ENCODE assay signal across 12 cellular contexts in genomic region chr17:74759941-74760340, GRCh38. TPM values are rescaled to one million over a fixed set of nuclear protein-coding genes. Genes with fewer than 3 reads are reported as not detected.
A peak's percentile ranks its signal among the peaks of the same experiment; 100 is the strongest.
DNase-seq lines count a peak whose midpoint lies in the region; ATAC-seq, FAIRE-seq and TF ChIP-seq lines count a peak whose summit lies in the region.
"Had no signal": no experiment of that assay in that cellular context is flagged by ENCODE, and none has a peak within 500 bp of the region (broad histone marks: within the 10 kb centered on the region; RNA-seq: fewer than 3 reads in every experiment).

No MANE protein-coding gene starts in this region.

- peak overlapping the region; percentile 99 for H3K27ac ChIP-seq in VCaP
- H3K27ac ChIP-seq in stomach = peak overlapping the region; percentile 60 to 75 (median 69)

- no peak for DNase-seq in activated CD4-positive, alpha-beta T cell treated with anti-CD3 and anti-CD28 coated beads, Interleukin-2, amount 10 ng/mL, durations not matched to agents 7 days and 5 days
- DNase-seq in activated CD4-positive, alpha-beta T cell treated with anti-CD3 and anti-CD28 coated beads, Interleukin-2, amount 50 U/mL, for 4 hours = no peak
- DNase-seq in stomach = peak; percentile 83
- no peak for DNase-seq in GM12892 (ENCODE audit: insufficient read length)
- no peak for DNase-seq in urothelium cell line (ENCODE audit: low spot score)

- H3K9me3 ChIP-seq in iPS-18c (ENCODE audit: control insufficient read depth, insufficient read depth, low read length) = no peaks in the 10 kb centered on the region
- no peaks in the 10 kb centered on the region for H3K9me3 ChIP-seq in stomach

- intact Hi-C loops in stomach (cut with DNase I; ENCODE audit: low total_unique reads) = no loop called here

- H3K4me3 ChIP-seq in iPS-18c (ENCODE audit: insufficient read depth, low read depth, low read length) (0 out of 2 replicates have a peak overlapping the region, but pooled peaks have one; percentile 20), stomach (peak overlapping the region in 1 of 4 donors; percentile 7)
- H3K4me3 ChIP-seq: coronary artery had no signal

- TF ChIP-seq EP300 in stomach (IDR thresholded peaks at IDR 0.05) = no peak

- WGBS in stomach, 5 donors = 29 to 46% (median 38%) methylated on average over 7 to 10 of the region's 10 CpGs

- peaks cover 70 to 87% (median 77%) of the 10 kb centered on the region in 4 donors for H3K4me1 ChIP-seq in stomach

- peaks cover 0 to 18% (median 13%) of the 10 kb centered on the region in 4 donors for H3K36me3 ChIP-seq in stomach

- no peak for ATAC-seq in GM18868 (IDR thresholded peaks at IDR 0.05; ENCODE audit: unreplicated experiment)

- peak overlapping the region; percentile 71 for H3K4me3 Mint-ChIP-seq in activated CD4-positive, alpha-beta T cell treated with anti-CD3 and anti-CD28 coated beads, Interleukin-2, amount 10 ng/mL, durations not matched to agents 7 days and 5 days

- H3K27ac Mint-ChIP-seq in activated CD4-positive, alpha-beta T cell treated with anti-CD3 and anti-CD28 coated beads, Interleukin-2, amount 10 ng/mL, durations not matched to agents 7 days and 5 days = peak overlapping the region; percentile 80

- H3K27me3 Mint-ChIP-seq in activated CD4-positive, alpha-beta T cell treated with anti-CD3 and anti-CD28 coated beads, Interleukin-2, amount 10 ng/mL, durations not matched to agents 7 days and 5 days = no peaks in the 10 kb centered on the region
- H3K27me3 Mint-ChIP-seq: IgD-negative memory B cell had no signal

- H3K9me3 Mint-ChIP-seq in activated CD4-positive, alpha-beta T cell treated with anti-CD3 and anti-CD28 coated beads, Interleukin-2, amount 10 ng/mL, durations not matched to agents 7 days and 5 days = no peaks in the 10 kb centered on the region
- H3K9me3 Mint-ChIP-seq: IgD-negative memory B cell had no signal

- no peak for TF ChIP-seq POLR2A in stomach (IDR thresholded peaks at IDR 0.05)
- TF ChIP-seq POLR2A in GM12892 (IDR thresholded peaks at IDR 0.05; ENCODE audit: low read depth, low read length) = no peak

- TF ChIP-seq CTCF in VCaP (conservative IDR thresholded peaks at IDR 0.05) = no peak
- TF ChIP-seq CTCF in stomach (IDR thresholded peaks at IDR 0.05) = no peak

- POLR2A ChIA-PET in activated CD4-positive, alpha-beta T cell treated with anti-CD3 and anti-CD28 coated beads, Interleukin-2, amount 10 ng/mL, durations not matched to agents 7 days and 5 days (lab: Charles Lee) = no interaction called here

- FAIRE-seq in GM12892 (lab: Jason Lieb, UNC) = no peak
- FAIRE-seq in urothelium cell line (lab: Jason Lieb, UNC) = no peak

- CTCF ChIA-PET in activated CD4-positive, alpha-beta T cell treated with anti-CD3 and anti-CD28 coated beads, Interleukin-2, amount 10 ng/mL, durations not matched to agents 7 days and 5 days (lab: Charles Lee) = interaction anchor here (0.7 to 5.1 kb wide), 12 partner anchors 10 to 193 kb away, joined by 3 to 38 read pairs (median 10); partner anchors contain the start of genes NAT9 and NHERF1

- H3K27me3 ChIP-seq in stomach = no peaks in the 10 kb centered on the region

- H3K36me3 Mint-ChIP-seq in activated CD4-positive, alpha-beta T cell treated with anti-CD3 and anti-CD28 coated beads, Interleukin-2, amount 10 ng/mL, durations not matched to agents 7 days and 5 days (ENCODE audit: low read depth) = peaks cover 25% of the 10 kb centered on the region

- H3K4me1 Mint-ChIP-seq in activated CD4-positive, alpha-beta T cell treated with anti-CD3 and anti-CD28 coated beads, Interleukin-2, amount 10 ng/mL, durations not matched to agents 7 days and 5 days = peaks cover 64% of the 10 kb centered on the region

RNA-seq across cellular contexts. Expression of gene NHERF1, which starts 11.5 kb away (rescaled TPM):
- total RNA-seq in activated CD4-positive, alpha-beta T cell treated with anti-CD3 and anti-CD28 coated beads, Interleukin-2, amount 10 ng/mL, durations not matched to agents 7 days and 5 days = 100 to 1,000 TPM; 254 to 281 TPM
- 100 to 1,000 TPM in 2 of 5 donors, 10 to 100 TPM in 3; 14.9 to 152 (median 81.0) TPM for total RNA-seq in stomach
- 10 to 100 TPM; 76.8 to 92.5 (median 83.7) TPM for polyA plus RNA-seq in stomach
- polyA plus RNA-seq in GM12892 (2012; ENCODE audit: missing spikeins) = 26.2 TPM

RNA-seq across cellular contexts. Expression of gene NAT9, which starts 16.2 kb away (rescaled TPM):
- 10 to 100 TPM; 28.6 to 34.4 TPM for total RNA-seq in activated CD4-positive, alpha-beta T cell treated with anti-CD3 and anti-CD28 coated beads, Interleukin-2, amount 10 ng/mL, durations not matched to agents 7 days and 5 days
- 10 to 100 TPM; 15.8 to 33.5 (median 24.0) TPM for total RNA-seq in stomach
- polyA plus RNA-seq in stomach = 10 to 100 TPM; 14.5 to 29.7 (median 19.7) TPM
- polyA plus RNA-seq in GM12892 (2012; ENCODE audit: missing spikeins) = 36.4 TPM

RNA-seq across cellular contexts. Expression of gene RAB37, which starts 22.9 kb away (rescaled TPM):
- 10 to 100 TPM; 28.2 to 30.4 TPM for total RNA-seq in activated CD4-positive, alpha-beta T cell treated with anti-CD3 and anti-CD28 coated beads, Interleukin-2, amount 10 ng/mL, durations not matched to agents 7 days and 5 days
- total RNA-seq in stomach = 1 to 10 TPM in 2 of 5 donors, not detected in 3; 2.0 to 8.7 TPM
- 10 to 100 TPM in 1 of 3 donors, 1 to 10 TPM in 2; 2.0 to 42.9 (median 5.3) TPM for polyA plus RNA-seq in stomach
- 10.3 TPM for polyA plus RNA-seq in GM12892 (2012; ENCODE audit: missing spikeins)

RNA-seq across cellular contexts. Expression of gene CD300LF, which starts 47.2 kb away (rescaled TPM):
- not detected for total RNA-seq in activated CD4-positive, alpha-beta T cell treated with anti-CD3 and anti-CD28 coated beads, Interleukin-2, amount 10 ng/mL, durations not matched to agents 7 days and 5 days
- 1 to 10 TPM in 1 of 5 donors, not detected in 4; 3.9 TPM for total RNA-seq in stomach
- polyA plus RNA-seq in stomach = under 1 TPM in 2 of 3 donors, not detected in 1; 0.75 to 0.95 TPM
- not detected for polyA plus RNA-seq in GM12892 (2012; ENCODE audit: missing spikeins)
- total RNA-seq: T-helper 2 cell treated with Interferon-gamma antibody and Interleukin-4, amounts not matched to agents 100 ng/mL and 5 ng/mL, for 36 hours had no signal
- polyA plus RNA-seq: BJ, IgD-negative memory B cell had no signal
